20 cellular contexts compared by ENCODE assay signal in the genomic region with DNA sequence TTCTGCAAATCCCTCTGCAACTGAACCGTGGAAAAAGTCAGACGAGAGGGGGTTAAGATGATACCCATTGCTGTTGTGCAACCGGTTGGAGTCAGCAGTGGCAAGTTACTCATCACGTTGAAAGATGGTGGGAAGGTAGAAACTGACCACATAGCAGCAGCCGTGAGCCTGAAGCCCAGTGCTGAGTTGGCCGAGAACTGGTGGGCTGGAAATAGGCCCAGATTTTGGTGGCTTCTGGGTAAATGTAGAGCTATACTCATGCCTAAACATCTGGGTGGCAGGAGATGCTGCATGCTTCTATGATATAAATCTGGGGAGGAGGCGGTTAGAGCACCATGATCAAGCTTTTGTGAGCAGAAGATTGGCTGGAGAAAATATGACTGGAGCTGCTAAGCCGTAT.
DNase-seq lines count a peak whose midpoint lies in the region; ATAC-seq, FAIRE-seq and TF ChIP-seq lines count a peak whose summit lies in the region.
"Had no signal": no experiment of that assay in that cellular context is flagged by ENCODE, and none has a peak within 500 bp of the region (broad histone marks: within the 10 kb centered on the region; RNA-seq: fewer than 3 reads in every experiment).

No MANE protein-coding gene starts in this region.

- H3K4me1 ChIP-seq in PC-3 (ENCODE audit: insufficient read depth, low read length), result peaks cover 27% of the 10 kb centered on the region
- H3K4me1 ChIP-seq in sigmoid colon, result no peaks in the 10 kb centered on the region

- POLR2A ChIA-PET in PC-3 (lab: Charles Lee; ENCODE audit: unreplicated experiment), result no interaction called here

- no peak overlapping the region for H2AFZ ChIP-seq in PC-3 (ENCODE audit: low read length)

- 89 to 94% methylated on average over 8 of the region's 8 CpGs for WGBS in sigmoid colon, 2 donors

- no peak overlapping the region for H3K4me3 ChIP-seq in PC-3 (ENCODE audit: low read length)
- H3K4me3 ChIP-seq in sigmoid colon, result no peak overlapping the region

- peak overlapping the region; percentile 97 for H3K27ac ChIP-seq in PC-3 (ENCODE audit: low read length)
- no peak overlapping the region for H3K27ac ChIP-seq in sigmoid colon
- H3K27ac ChIP-seq: epithelial cell of prostate had no signal

- H3K9me2 ChIP-seq in PC-3 (replicated peaks; ENCODE audit: low read length), result no peaks in the 10 kb centered on the region

- H3K9ac ChIP-seq in PC-3 (ENCODE audit: low read length), result no peak overlapping the region

- H3K4me2 ChIP-seq in PC-3 (ENCODE audit: low read length), result peak overlapping the region; percentile 75; the same call in 1 of the 2 replicates

- CTCF ChIA-PET in PC-3 (lab: Charles Lee), result no interaction called here

- H3K9me3 ChIP-seq in PC-3 (ENCODE audit: low read length) (no peaks in the 10 kb centered on the region), sigmoid colon (no peaks in the 10 kb centered on the region)

- no peaks in the 10 kb centered on the region for H3K79me2 ChIP-seq in PC-3 (ENCODE audit: low read length)

- ATAC-seq in PC-3 (no peak), HG03025 (IDR thresholded peaks at IDR 0.05; ENCODE audit: low FRiP score, unreplicated experiment) (no peak)
- ATAC-seq: CD8-positive, alpha-beta T cell; SK-N-SH treated with all-trans-retinoic acid at 6 μM for 48 hours had no signal

- no peaks in the 10 kb centered on the region for H4K20me1 ChIP-seq in PC-3 (ENCODE audit: low read length)

- no peak for TF ChIP-seq EP300 in sigmoid colon (IDR thresholded peaks at IDR 0.05)

- TF ChIP-seq CTCF in PC-3 (conservative IDR thresholded peaks at IDR 0.05; ENCODE audit: low read depth, low read length), result no peak
- no peak for TF ChIP-seq CTCF in sigmoid colon (IDR thresholded peaks at IDR 0.05)

- no peaks in the 10 kb centered on the region for H3F3A ChIP-seq in PC-3 (ENCODE audit: low read length, unreplicated experiment)

- BruUV-seq in PC-3 (replicated peaks; lab: Mats Ljungman, UMichigan), result no TSS peak

- H3K27me3 ChIP-seq in PC-3 (ENCODE audit: low read length) (no peaks in the 10 kb centered on the region), sigmoid colon (no peaks in the 10 kb centered on the region)

- intact Hi-C loops in PC-3 (cut with micrococcal nuclease), result no loop called here
- intact Hi-C loops in sigmoid colon (cut with DNase I), result no loop called here

- FAIRE-seq in urothelium cell line (lab: Jason Lieb, UNC) (peak; percentile 42), HTR-8/SVneo (lab: Jason Lieb, UNC) (no peak)
- FAIRE-seq: keratinocyte, TTC549 had no signal

- DNase-seq in GM04504 (ENCODE audit: low read depth) (peak; percentile 99), PC-3 (peak; percentile 87), fibroblast of peridontal ligament (ENCODE audit: extremely low read depth) (peak; percentile 70), urothelium cell line (ENCODE audit: low spot score) (peak; percentile 17), sigmoid colon (no peak), OCI-M2 (lab: John Stamatoyannopoulos, UW; ENCODE audit: unreplicated experiment) (no peak), HTR-8/SVneo (ENCODE audit: insufficient read length, low spot score) (no peak)
- DNase-seq: activated CD4-positive, alpha-beta T cell treated with anti-CD3 and anti-CD28 coated beads, Interleukin-2, amount 10 ng/mL, durations not matched to agents 24 days and 14 days; CD8-positive, alpha-beta T cell; DMS79 treated with DMSO at 0.1 percent for 48 hours; KBM-7; NCI-H1105; nephron progenitor cell; stimulated activated CD4-positive, alpha-beta T cell treated with anti-CD3 and anti-CD28 coated beads, Interleukin-15, amount 100 ng/mL, for 24 hours; stimulated activated naive CD4-positive, alpha-beta T cell had no signal

- no peak for TF ChIP-seq POLR2A in sigmoid colon (IDR thresholded peaks at IDR 0.05)

- H3K36me3 ChIP-seq in PC-3 (ENCODE audit: low read depth, low read length), result no peaks in the 10 kb centered on the region
- H3K36me3 ChIP-seq in sigmoid colon, result no peaks in the 10 kb centered on the region

Comparison
In these comparisons a context has a peak if more than half of its experiments do, and no peak if none do; other contexts are left out.
1. DNase-seq: peak in GM04504 (single experiment), PC-3 (single experiment), fibroblast of peridontal ligament (single experiment) and urothelium cell line (single experiment); none in sigmoid colon (single experiment), OCI-M2 (single experiment) and HTR-8/SVneo (single experiment).